Comparison of ENCODE assay signal across 8 cellular contexts in genomic region chr22:31749636-31750364, GRCh38. TPM values are rescaled to one million over a fixed set of nuclear protein-coding genes. Genes with fewer than 3 reads are reported as not detected.
DNase-seq lines count a peak whose midpoint lies in the region; ATAC-seq, FAIRE-seq and TF ChIP-seq lines count a peak whose summit lies in the region.

Gene PRR14L, minus strand, starts transcription at chr22:31750132. Its CDS starts 11,272 bp downstream, at chr22:31738860.

- H3K9me3 Mint-ChIP-seq in WTC11 = no peaks in the 10 kb centered on the region

- peak; percentile 97 for TF ChIP-seq POLR2A in GM18951 (IDR thresholded peaks at IDR 0.05; ENCODE audit: extremely low read depth, insufficient read depth, insufficient read length)

- H3K9me3 ChIP-seq in iPS-20b (ENCODE audit: insufficient read depth, low read depth, low read length) = no peaks in the 10 kb centered on the region

- H3K27me3 ChIP-seq in bronchial epithelial cell (ENCODE audit: control insufficient read depth, insufficient read depth, low read length) = no peaks in the 10 kb centered on the region
- H3K27me3 ChIP-seq in iPS-20b (ENCODE audit: insufficient read depth, low read length) = no peaks in the 10 kb centered on the region

- peak within 1 kb of the TSS; percentile 95 for H3K27ac Mint-ChIP-seq in WTC11

- ATAC-seq in HG03175 (IDR thresholded peaks at IDR 0.05; ENCODE audit: unreplicated experiment) (peak; percentile 68), WTC11 (peak; percentile 55)

- DNase-seq in AG08395 (ENCODE audit: low spot score) (peak; percentile 96), NCI-H226 (peak; percentile 70), WTC11 (ENCODE audit: low spot score) (peak; percentile 99), bronchial epithelial cell (ENCODE audit: low read depth) (peak; percentile 85)

- TF ChIP-seq CTCF in WTC11 (IDR thresholded peaks at IDR 0.05) (no peak), bronchial epithelial cell (IDR thresholded peaks at IDR 0.05; ENCODE audit: insufficient read depth, low read length, severe bottlenecking) (no peak)

- peak within 1 kb of the TSS; percentile 93 for H3K4me3 Mint-ChIP-seq in WTC11

- H3K4me3 ChIP-seq in bronchial epithelial cell (ENCODE audit: low read depth, low read length) (peak within 1 kb of the TSS; percentile 89), iPS-20b (ENCODE audit: low read length) (peak within 1 kb of the TSS; percentile 93), skin epidermis (peak within 1 kb of the TSS; percentile 60 to 97 (median 88))

- peak within 1 kb of the TSS; percentile 99 for H3K9ac ChIP-seq in iPS-20b (ENCODE audit: low read depth, low read length)

- in situ Hi-C loops in GM18951 (cut with MboI; ENCODE audit: low sequenced_read_pairs, unreplicated experiment) = no loop called here

- peaks cover 5% of the 10 kb centered on the region for H3K36me3 ChIP-seq in bronchial epithelial cell (ENCODE audit: control insufficient read depth, insufficient read depth, low read length)
- peaks cover 10% of the 10 kb centered on the region; the same call in 1 of the 2 replicates for H3K36me3 ChIP-seq in iPS-20b (ENCODE audit: insufficient read depth, low read depth, low read length)

- H3K27ac ChIP-seq in iPS-20b (ENCODE audit: low read length) (peak within 1 kb of the TSS; percentile 83), skin epidermis (peak within 1 kb of the TSS; percentile 83 to 99 (median 96))

- CTCF ChIA-PET in WTC11 (lab: Charles Lee) = interaction anchor here (1.3 to 2.2 kb wide), 2 partner anchors 88 to 221 kb away, joined by 4 to 10 read pairs; partner anchors contain the start of gene PISD

- peaks cover 25% of the 10 kb centered on the region; the same call in 1 of the 2 replicates for H3K4me1 ChIP-seq in iPS-20b (ENCODE audit: insufficient read depth, low read length)

- no peak for FAIRE-seq in bronchial epithelial cell (lab: Jason Lieb, UNC)

- H3K36me3 Mint-ChIP-seq in WTC11 = peaks cover 15% of the 10 kb centered on the region

- POLR2A ChIA-PET in WTC11 (lab: Charles Lee) = interaction anchor here (1.3 kb wide), 1 partner anchor 221 kb away, joined by 3 read pairs; no protein-coding TSS in a partner anchor

- no peaks in the 10 kb centered on the region for H3K27me3 Mint-ChIP-seq in WTC11 (ENCODE audit: low read depth)

- H3K4me1 Mint-ChIP-seq in WTC11 = peaks cover 41% of the 10 kb centered on the region

TF ChIP-seq in WTC11, 78 proteins besides CTCF, POLR2A, EP300 and RAD21:
- peak; percentile 86 for TF ChIP-seq E2F5 (CRISPR knock-in tag; IDR thresholded peaks at IDR 0.05)
- TF ChIP-seq MYBL2 (CRISPR knock-in tag; IDR thresholded peaks at IDR 0.05) = peak; percentile 81; the same call in 1 of the 2 replicates
- TF ChIP-seq TEAD1 (CRISPR knock-in tag; IDR thresholded peaks at IDR 0.05) = 0 out of 2 replicates have a peak, but pooled peaks have one; percentile 33
- TF ChIP-seq FOXP1 (CRISPR knock-in tag; IDR thresholded peaks at IDR 0.05; ENCODE audit: borderline replicate concordance) = peak; percentile 89
- peak; percentile 90 for TF ChIP-seq ETV6 (CRISPR knock-in tag; IDR thresholded peaks at IDR 0.05)
- no peak for TF ChIP-seq ZNF138 (CRISPR knock-in tag; conservative IDR thresholded peaks at IDR 0.05)
- peak; percentile 70; the same call in 1 of the 2 replicates for TF ChIP-seq CREM (CRISPR knock-in tag; IDR thresholded peaks at IDR 0.05)
- TF ChIP-seq SP1 (CRISPR knock-in tag; conservative IDR thresholded peaks at IDR 0.05) = peak; percentile 98
- peak; percentile 72; the same call in 1 of the 2 replicates for TF ChIP-seq FOXK1 (CRISPR knock-in tag; IDR thresholded peaks at IDR 0.05)
- TF ChIP-seq PREB (CRISPR knock-in tag; IDR thresholded peaks at IDR 0.05; ENCODE audit: borderline replicate concordance) = no peak
- TF ChIP-seq NFE2L1 (CRISPR knock-in tag; IDR thresholded peaks at IDR 0.05) = peak; percentile 75; the same call in 1 of the 2 replicates
- TF ChIP-seq HMGXB4 (CRISPR knock-in tag; IDR thresholded peaks at IDR 0.05) = peak; percentile 84
- TF ChIP-seq, protein P1, sequence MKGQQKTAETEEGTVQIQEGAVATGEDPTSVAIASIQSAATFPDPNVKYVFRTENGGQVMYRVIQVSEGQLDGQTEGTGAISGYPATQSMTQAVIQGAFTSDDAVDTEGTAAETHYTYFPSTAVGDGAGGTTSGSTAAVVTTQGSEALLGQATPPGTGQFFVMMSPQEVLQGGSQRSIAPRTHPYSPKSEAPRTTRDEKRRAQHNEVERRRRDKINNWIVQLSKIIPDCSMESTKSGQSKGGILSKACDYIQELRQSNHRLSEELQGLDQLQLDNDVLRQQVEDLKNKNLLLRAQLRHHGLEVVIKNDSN (CRISPR knock-in tag; IDR thresholded peaks at IDR 0.05) = peak; percentile 47; the same call in 1 of the 2 replicates
- TF ChIP-seq ZNF232 (CRISPR knock-in tag; IDR thresholded peaks at IDR 0.05) = 0 out of 2 replicates have a peak, but pooled peaks have one; percentile 6
- TF ChIP-seq GABPB1 (CRISPR knock-in tag; IDR thresholded peaks at IDR 0.05) = peak; percentile 13; the same call in 1 of the 2 replicates
- no peak for TF ChIP-seq NR1H2 (CRISPR knock-in tag; IDR thresholded peaks at IDR 0.05)
- TF ChIP-seq, protein P2, sequence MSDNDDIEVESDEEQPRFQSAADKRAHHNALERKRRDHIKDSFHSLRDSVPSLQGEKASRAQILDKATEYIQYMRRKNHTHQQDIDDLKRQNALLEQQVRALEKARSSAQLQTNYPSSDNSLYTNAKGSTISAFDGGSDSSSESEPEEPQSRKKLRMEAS (CRISPR knock-in tag; IDR thresholded peaks at IDR 0.05) = peak; percentile 85
- no peak for TF ChIP-seq FOXJ3 (CRISPR knock-in tag; IDR thresholded peaks at IDR 0.05; ENCODE audit: borderline replicate concordance)

RNA-seq across cellular contexts. Expression of gene PRR14L, which starts in this region (rescaled TPM):
- total RNA-seq in WTC11 (2021) (84.7 to 90.1 TPM (median 89.3 TPM) in 3 replicates), bronchial epithelial cell (17.4 and 21.6 TPM in 2 replicates)

Comparison
In these comparisons a context has a peak if more than half of its experiments do, and no peak if none do; other contexts are left out.
1. Peak in every context shown above with its lines: DNase-seq, ATAC-seq, H3K4me3 ChIP-seq and H3K27ac ChIP-seq.